30 cellular contexts compared by ENCODE assay signal in the genomic region with DNA sequence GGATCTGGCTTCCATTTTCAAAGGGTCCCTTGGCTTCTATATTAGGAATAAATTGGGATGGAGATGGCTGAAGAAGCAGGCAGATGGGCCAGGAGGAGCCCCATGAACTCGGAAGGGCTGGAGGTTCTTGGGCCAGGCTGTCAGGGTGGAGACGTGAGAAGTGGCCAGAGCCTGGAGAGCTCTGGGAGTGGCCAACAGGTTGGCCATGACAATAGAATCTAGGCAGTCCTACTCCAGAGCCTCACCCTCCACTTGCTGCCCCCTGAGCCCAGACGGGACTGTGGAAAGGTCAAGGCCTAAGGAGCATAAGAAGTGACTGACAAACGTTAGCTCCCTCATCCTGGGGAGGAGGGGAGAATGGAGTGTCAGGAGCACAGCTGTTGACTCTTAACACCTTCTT.
"Had no signal": no experiment of that assay in that cellular context is flagged by ENCODE, and none has a peak within 500 bp of the region (broad histone marks: within the 10 kb centered on the region; RNA-seq: fewer than 3 reads in every experiment).

No MANE protein-coding gene starts in this region.

- H3K27me3 Mint-ChIP-seq: activated CD4-positive, alpha-beta memory T cell treated with anti-CD3 and anti-CD28 coated beads for 36 hours; activated CD4-positive, alpha-beta T cell treated with anti-CD3 and anti-CD28 coated beads for 36 hours; activated CD4-positive, alpha-beta T cell treated with anti-CD3 and anti-CD28 coated beads, Interleukin-2, amount 10 ng/mL, durations not matched to agents 7 days and 5 days; activated naive CD8-positive, alpha-beta T cell treated with anti-CD3 and anti-CD28 coated beads for 36 hours had no signal

- H3K9me3 ChIP-seq: SJCRH30 had no signal

- H3K4me1 ChIP-seq: SJCRH30 had no signal

- ATAC-seq: activated CD4-positive, alpha-beta T cell treated with anti-CD3 and anti-CD28 coated beads for 36 hours; activated CD4-positive, CD25-positive, alpha-beta regulatory T cell treated with anti-CD3 and anti-CD28 coated beads, Interleukin-2, amount 50 U/mL, for 24 hours; activated T-cell treated with anti-CD3 and anti-CD28 coated beads, Interleukin-2, amount 50 U/mL, for 4 hours; Panc1; WTC11 had no signal

- H3K9me3 Mint-ChIP-seq: activated CD4-positive, alpha-beta memory T cell treated with anti-CD3 and anti-CD28 coated beads for 36 hours; activated CD4-positive, alpha-beta T cell treated with anti-CD3 and anti-CD28 coated beads, Interleukin-2, amount 10 ng/mL, durations not matched to agents 7 days and 5 days; activated naive CD8-positive, alpha-beta T cell treated with anti-CD3 and anti-CD28 coated beads for 36 hours; activated T-cell treated with anti-CD3 and anti-CD28 coated beads, Interleukin-2, amount 50 U/mL, for 4 hours; activated T-helper 1 cell treated with anti-CD3 and anti-CD28 coated beads, Interleukin-12 subunit alpha, Interleukin-12 subunit beta, Interleukin-2, Interleukin-4 antibody, amounts not matched to agents 30 ng/mL and 10 ng/mL and 1 ng/mL, durations not matched to agents 14 hours and 24 hours and 36 hours; T-helper 2 cell treated with Interferon-gamma antibody and Interleukin-4, amounts not matched to agents 5 μg/mL and 100 μg/mL, for 36 hours; WTC11 had no signal

- H3K4me3 Mint-ChIP-seq: activated CD4-positive, alpha-beta memory T cell treated with anti-CD3 and anti-CD28 coated beads for 36 hours; activated CD4-positive, alpha-beta T cell treated with anti-CD3 and anti-CD28 coated beads for 36 hours; activated CD4-positive, alpha-beta T cell treated with anti-CD3 and anti-CD28 coated beads, Interleukin-2, amount 10 ng/mL, durations not matched to agents 7 days and 5 days; activated naive CD8-positive, alpha-beta T cell treated with anti-CD3 and anti-CD28 coated beads for 36 hours; activated T-cell treated with anti-CD3 and anti-CD28 coated beads, Interleukin-2, amount 50 U/mL, for 4 hours; activated T-helper 1 cell treated with anti-CD3 and anti-CD28 coated beads, Interleukin-12 subunit alpha, Interleukin-12 subunit beta, Interleukin-2, Interleukin-4 antibody, amounts not matched to agents 30 ng/mL and 10 ng/mL and 1 ng/mL, durations not matched to agents 14 hours and 24 hours and 36 hours; T-helper 2 cell treated with Interferon-gamma antibody and Interleukin-4, amounts not matched to agents 5 μg/mL and 100 μg/mL, for 36 hours; WTC11 had no signal

- H3K27ac Mint-ChIP-seq: activated CD4-positive, alpha-beta memory T cell treated with anti-CD3 and anti-CD28 coated beads for 36 hours; activated CD4-positive, alpha-beta T cell treated with anti-CD3 and anti-CD28 coated beads for 36 hours; activated CD4-positive, alpha-beta T cell treated with anti-CD3 and anti-CD28 coated beads, Interleukin-2, amount 10 ng/mL, durations not matched to agents 7 days and 5 days; activated naive CD8-positive, alpha-beta T cell treated with anti-CD3 and anti-CD28 coated beads for 36 hours; activated T-helper 1 cell treated with anti-CD3 and anti-CD28 coated beads, Interleukin-12 subunit alpha, Interleukin-12 subunit beta, Interleukin-2, Interleukin-4 antibody, amounts not matched to agents 30 ng/mL and 10 ng/mL and 1 ng/mL, durations not matched to agents 14 hours and 24 hours and 36 hours; T-helper 2 cell treated with Interferon-gamma antibody and Interleukin-4, amounts not matched to agents 5 μg/mL and 100 μg/mL, for 36 hours; WTC11 had no signal

- H3K4me3 ChIP-seq: SJCRH30, SK-N-MC had no signal

- H3K36me3 ChIP-seq: brain microvascular endothelial cell, SJCRH30 had no signal

- DNase-seq: activated CD4-positive, alpha-beta memory T cell treated with anti-CD3 and anti-CD28 coated beads for 36 hours; activated CD4-positive, alpha-beta T cell treated with anti-CD3 and anti-CD28 coated beads for 36 hours; activated CD4-positive, alpha-beta T cell treated with anti-CD3 and anti-CD28 coated beads, Interleukin-2, amount 10 ng/mL, durations not matched to agents 7 days and 5 days; activated CD8-positive, alpha-beta memory T cell treated with anti-CD3 and anti-CD28 coated beads, Interleukin-2, amount 50 U/mL, for 4 hours; activated naive CD4-positive, alpha-beta T cell; activated naive CD4-positive, alpha-beta T cell treated with anti-CD3 and anti-CD28 coated beads, Interleukin-2, amount 50 U/mL, for 16 hours; activated naive CD8-positive, alpha-beta T cell treated with anti-CD3 and anti-CD28 coated beads for 36 hours; activated T-cell treated with anti-CD3 and anti-CD28 coated beads for 4 hours; activated T-cell treated with anti-CD3 and anti-CD28 coated beads, Interleukin-2, amount 50 U/mL, for 4 hours; amniotic stem cell; brain microvascular endothelial cell; central memory CD4-positive, alpha-beta T cell; Karpas-422; KBM-7; NCI-H1048; NCI-H1105 treated with DMSO at 0.1 percent for 48 hours; NCI-H1436; NCI-H1694; NCI-H1930; NCI-H2081 treated with DMSO at 0.1 percent for 48 hours; NCI-H345; NCI-H524 treated with DMSO at 0.1 percent for 48 hours; SHP77; SJCRH30 had no signal

- H3K27me3 ChIP-seq: brain microvascular endothelial cell, SJCRH30 had no signal

- H3K4me1 Mint-ChIP-seq: activated CD4-positive, alpha-beta T cell treated with anti-CD3 and anti-CD28 coated beads for 36 hours; activated CD4-positive, alpha-beta T cell treated with anti-CD3 and anti-CD28 coated beads, Interleukin-2, amount 10 ng/mL, durations not matched to agents 7 days and 5 days; activated naive CD8-positive, alpha-beta T cell treated with anti-CD3 and anti-CD28 coated beads for 36 hours had no signal

- H3K27ac ChIP-seq: brain microvascular endothelial cell, SJCRH30, SK-N-MC had no signal

- H3K36me3 Mint-ChIP-seq: activated CD4-positive, alpha-beta memory T cell treated with anti-CD3 and anti-CD28 coated beads for 36 hours; activated naive CD8-positive, alpha-beta T cell treated with anti-CD3 and anti-CD28 coated beads for 36 hours; WTC11 had no signal
